In the genomic region with DNA sequence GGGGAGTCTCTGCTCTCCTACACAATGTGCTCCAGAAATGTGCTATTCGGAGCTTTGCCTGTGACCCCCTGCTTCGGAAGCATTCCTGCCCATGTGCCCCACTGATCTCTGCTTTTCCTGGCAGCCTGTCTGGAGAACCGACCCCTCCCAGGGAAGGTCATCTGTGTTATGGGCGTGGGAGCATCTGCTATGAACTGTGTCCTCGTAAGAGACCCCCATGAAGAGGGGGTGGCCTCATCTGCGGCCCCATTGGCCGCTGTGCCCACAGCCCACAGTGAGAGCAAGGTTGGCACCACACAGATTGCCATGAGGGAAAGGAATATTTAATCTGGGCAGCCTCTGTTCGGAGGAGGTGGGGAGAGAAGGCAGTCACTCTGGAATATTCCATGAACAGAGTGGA, we compare ENCODE assay signal across 22 cellular contexts. TPM values are rescaled to one million over a fixed set of nuclear protein-coding genes. Genes with fewer than 3 reads are reported as not detected.
DNase-seq lines count a peak whose midpoint lies in the region; ATAC-seq, FAIRE-seq and TF ChIP-seq lines count a peak whose summit lies in the region.
"Had no signal": no experiment of that assay in that cellular context is flagged by ENCODE, and none has a peak within 500 bp of the region (broad histone marks: within the 10 kb centered on the region; RNA-seq: fewer than 3 reads in every experiment).

No MANE protein-coding gene starts in this region.

- CTCF ChIA-PET in activated B cell treated with CpG ODN at 0.5 μM for 24 hours (lab: Charles Lee) (interaction anchor here (1.5 kb wide), 1 partner anchor 17 kb away, joined by 4 read pairs; no protein-coding TSS in a partner anchor), MCF 10A (lab: Yijun Ruan, JAX) (no interaction called here)

- ATAC-seq in activated B cell treated with CpG ODN at 0.5 μM for 24 hours (ENCODE audit: low read depth) (no peak), lower lobe of right lung (no peak), omental fat pad (ENCODE audit: low FRiP score) (no peak)
- no peak for ATAC-seq in stimulated activated memory B cell treated with anti-CD40 and anti-IgM and Interleukin-4, amounts not matched to agents 10 μg/mL and 1 μg/mL and 100 μg/mL, for 72 hours
- ATAC-seq: GM12878 had no signal

- H3K27me3 Mint-ChIP-seq in activated B cell treated with CpG ODN at 0.5 μM for 24 hours (no peaks in the 10 kb centered on the region), MCF 10A (ENCODE audit: insufficient read depth, unreplicated experiment) (no peaks in the 10 kb centered on the region)
- H3K27me3 Mint-ChIP-seq in stimulated activated memory B cell treated with anti-CD40 and anti-IgM and Interleukin-4, amounts not matched to agents 10 μg/mL and 1 μg/mL and 100 μg/mL, for 72 hours, result no peaks in the 10 kb centered on the region
- H3K27me3 Mint-ChIP-seq: CD8-positive, alpha-beta memory T cell had no signal

- FAIRE-seq in GM12892 (lab: Jason Lieb, UNC), result no peak
- FAIRE-seq: GM12878, GM18507, H1 had no signal

- peaks cover 5% of the 10 kb centered on the region for H3K9me3 ChIP-seq in lower lobe of right lung

- H3K4me3 ChIP-seq in lower lobe of right lung, result no peak overlapping the region
- H3K4me3 ChIP-seq: BLaER1 treated with 17β-estradiol and CSF1 and Interleukin-3, amounts not matched to agents 10 nM and 100 nM; GM12878; Peyer's patch; SK-N-MC had no signal

- H3K36me3 ChIP-seq in lower lobe of right lung, result no peaks in the 10 kb centered on the region
- H3K36me3 ChIP-seq: Peyer's patch had no signal

- H3K27ac Mint-ChIP-seq in activated B cell treated with CpG ODN at 0.5 μM for 24 hours, result peak overlapping the region; percentile 79
- H3K27ac Mint-ChIP-seq in stimulated activated memory B cell treated with anti-CD40 and anti-IgM and Interleukin-4, amounts not matched to agents 10 μg/mL and 1 μg/mL and 100 μg/mL, for 72 hours, result peak overlapping the region; percentile 97
- no peak overlapping the region for H3K27ac Mint-ChIP-seq in MCF 10A (ENCODE audit: low read depth, unreplicated experiment)

- 0 out of 2 replicates have a peak, but pooled peaks have one; percentile 27 for TF ChIP-seq POLR2A in GM12892 (IDR thresholded peaks at IDR 0.05; ENCODE audit: low read depth, low read length)

- H3K9me3 Mint-ChIP-seq in activated B cell treated with CpG ODN at 0.5 μM for 24 hours, result no peaks in the 10 kb centered on the region
- no peaks in the 10 kb centered on the region for H3K9me3 Mint-ChIP-seq in stimulated activated memory B cell treated with anti-CD40 and anti-IgM and Interleukin-4, amounts not matched to agents 10 μg/mL and 1 μg/mL and 100 μg/mL, for 72 hours
- H3K9me3 Mint-ChIP-seq in MCF 10A (ENCODE audit: unreplicated experiment), result no peaks in the 10 kb centered on the region

- H3K27ac ChIP-seq in lower lobe of right lung, result no peak overlapping the region
- H3K27ac ChIP-seq: SK-N-MC had no signal

- peak overlapping the region; percentile 60 for H3K4me3 Mint-ChIP-seq in activated B cell treated with CpG ODN at 0.5 μM for 24 hours
- H3K4me3 Mint-ChIP-seq in stimulated activated memory B cell treated with anti-CD40 and anti-IgM and Interleukin-4, amounts not matched to agents 10 μg/mL and 1 μg/mL and 100 μg/mL, for 72 hours, result no peak overlapping the region
- H3K4me3 Mint-ChIP-seq in MCF 10A (ENCODE audit: unreplicated experiment), result no peak overlapping the region

- BruUV-seq in MCF 10A (replicated peaks; lab: Mats Ljungman, UMichigan), result no TSS peak

- H3K36me3 Mint-ChIP-seq in activated B cell treated with CpG ODN at 0.5 μM for 24 hours (ENCODE audit: low read depth), result no peaks in the 10 kb centered on the region
- peaks cover 19% of the 10 kb centered on the region for H3K36me3 Mint-ChIP-seq in stimulated activated memory B cell treated with anti-CD40 and anti-IgM and Interleukin-4, amounts not matched to agents 10 μg/mL and 1 μg/mL and 100 μg/mL, for 72 hours
- no peaks in the 10 kb centered on the region for H3K36me3 Mint-ChIP-seq in MCF 10A (ENCODE audit: insufficient read depth, unreplicated experiment)

- no peaks in the 10 kb centered on the region for H3K4me1 ChIP-seq in lower lobe of right lung

- no peak for DNase-seq in GM12892 (ENCODE audit: insufficient read length)
- no peak for DNase-seq in activated B cell treated with CpG ODN at 0.5 μM for 24 hours
- DNase-seq in lower lobe of right lung, result peak; percentile 43
- no peak for DNase-seq in NCI-H524 (lab: John Stamatoyannopoulos, UW)
- no peak for DNase-seq in omental fat pad (ENCODE audit: low spot score)
- no peak for DNase-seq in MCF 10A (ENCODE audit: unreplicated experiment)
- DNase-seq: CD8-positive, alpha-beta memory T cell; DMS53; EL; KG1; NCI-H1417 treated with DMSO at 0.1 percent for 48 hours; NCI-H1930; NCI-H345; NCI-H526; Right ventricle myocardium superior had no signal

- H3K4me1 Mint-ChIP-seq in activated B cell treated with CpG ODN at 0.5 μM for 24 hours, result peaks cover 77% of the 10 kb centered on the region
- H3K4me1 Mint-ChIP-seq in stimulated activated memory B cell treated with anti-CD40 and anti-IgM and Interleukin-4, amounts not matched to agents 10 μg/mL and 1 μg/mL and 100 μg/mL, for 72 hours, result peaks cover 83% of the 10 kb centered on the region
- no peaks in the 10 kb centered on the region for H3K4me1 Mint-ChIP-seq in MCF 10A (ENCODE audit: insufficient read depth, unreplicated experiment)

- TF ChIP-seq CTCF in activated B cell treated with CpG ODN at 0.5 μM for 24 hours (IDR thresholded peaks at IDR 0.05) (no peak), lower lobe of right lung (IDR thresholded peaks at IDR 0.05) (no peak), omental fat pad (IDR thresholded peaks at IDR 0.05) (no peak), MCF 10A (IDR thresholded peaks at IDR 0.05; ENCODE audit: unreplicated experiment) (no peak)

- intact Hi-C loops in activated B cell treated with CpG ODN at 0.5 μM for 24 hours (cut with micrococcal nuclease), result no loop called here
- intact Hi-C loops in lower lobe of right lung (cut with DNase I), result no loop called here
- intact Hi-C loops in MCF 10A (cut with micrococcal nuclease), result no loop called here

- POLR2A ChIA-PET in activated B cell treated with CpG ODN at 0.5 μM for 24 hours (lab: Charles Lee) (interaction anchor here (0.6 to 1.5 kb wide), 5 partner anchors 31 to 141 kb away, joined by 3 to 12 read pairs (median 3); a partner anchor contains a TSS), MCF 10A (lab: Yijun Ruan, JAX) (interaction anchor here (1.5 kb wide), 1 partner anchor 11 kb away, joined by 3 read pairs; no protein-coding TSS in a partner anchor)

- no peaks in the 10 kb centered on the region for H3K27me3 ChIP-seq in lower lobe of right lung (ENCODE audit: low read depth)
- H3K27me3 ChIP-seq: BLaER1 treated with 17β-estradiol and CSF1 and Interleukin-3, amounts not matched to agents 10 nM and 100 nM; Peyer's patch had no signal

RNA-seq across cellular contexts. Expression of a gene that starts 32.7 kb away (rescaled TPM):
- polyA plus RNA-seq in GM12892 (2012; ENCODE audit: missing spikeins), result 248 TPM
- total RNA-seq in activated B cell treated with CpG ODN at 0.5 μM for 24 hours, result 417 and 426 TPM in 2 replicates
- 6.0 TPM for total RNA-seq in lower lobe of right lung
- total RNA-seq in omental fat pad, result 1 to 10 TPM; 3.5 to 5.8 (median 4.1) TPM
- not detected in 2 replicates for total RNA-seq in MCF 10A (2022)

Comparison
In these comparisons a context has a peak if more than half of its experiments do, and no peak if none do; other contexts are left out.
1. RNA of a gene that starts 32.7 kb away (total RNA-seq): 417 to 426 TPM in activated B cell treated with CpG ODN at 0.5 μM for 24 hours; 6.0 TPM in lower lobe of right lung (single experiment), 3.5 to 5.8 TPM in omental fat pad and not detected in MCF 10A; every median in the first group is over 10 times any median in the second.